1 cellular context compared by ENCODE assay signal in the genomic region with DNA sequence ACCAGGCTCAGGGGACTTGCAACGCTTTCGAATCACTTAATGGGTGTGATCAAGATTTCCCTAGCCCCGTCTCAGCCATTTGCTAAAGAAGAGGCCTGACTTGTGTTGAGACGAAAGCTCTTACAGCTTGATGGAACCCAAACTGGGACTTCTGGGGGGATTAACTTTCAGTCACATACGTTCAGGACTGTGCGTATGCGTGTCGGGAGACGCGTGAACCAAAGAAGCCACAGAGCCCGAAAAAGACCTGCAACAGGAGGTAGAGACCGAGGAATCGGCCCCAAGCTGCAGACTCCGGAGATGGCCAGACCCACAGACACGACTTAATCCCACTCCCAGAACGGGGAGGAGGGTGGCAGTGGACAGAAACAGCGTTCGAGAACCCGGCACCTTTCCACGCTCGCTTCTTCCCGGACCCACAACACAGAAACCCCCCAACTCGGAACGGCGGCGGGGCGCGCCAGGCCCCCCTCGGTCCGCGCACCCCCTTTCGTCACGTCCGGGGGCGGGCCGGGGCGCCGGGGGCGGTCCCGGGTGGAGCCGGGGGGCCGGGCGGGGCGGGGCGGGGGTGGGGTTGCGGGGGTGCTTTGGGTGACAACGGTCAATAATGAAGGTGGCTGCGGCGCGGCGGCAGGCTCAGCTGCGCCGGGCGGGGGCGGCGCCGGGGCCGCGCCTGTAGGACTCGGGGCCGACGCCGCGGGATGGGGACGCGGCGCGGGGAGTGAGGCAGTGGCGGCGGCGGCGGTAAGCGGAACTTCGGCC.
A peak's percentile ranks its signal among the peaks of the same experiment; 100 is the strongest.
TF ChIP-seq lines count a peak whose summit lies in the region.

A gene (plus strand): TSS at position 604 of the 762 bp plus-strand sequence. CDS start 256 bp downstream, outside the sequence.

TF ChIP-seq in K562, 482 proteins besides CTCF, POLR2A, EP300 and RAD21 (continued from another document and continues in another):
- TF ChIP-seq, protein P1, sequence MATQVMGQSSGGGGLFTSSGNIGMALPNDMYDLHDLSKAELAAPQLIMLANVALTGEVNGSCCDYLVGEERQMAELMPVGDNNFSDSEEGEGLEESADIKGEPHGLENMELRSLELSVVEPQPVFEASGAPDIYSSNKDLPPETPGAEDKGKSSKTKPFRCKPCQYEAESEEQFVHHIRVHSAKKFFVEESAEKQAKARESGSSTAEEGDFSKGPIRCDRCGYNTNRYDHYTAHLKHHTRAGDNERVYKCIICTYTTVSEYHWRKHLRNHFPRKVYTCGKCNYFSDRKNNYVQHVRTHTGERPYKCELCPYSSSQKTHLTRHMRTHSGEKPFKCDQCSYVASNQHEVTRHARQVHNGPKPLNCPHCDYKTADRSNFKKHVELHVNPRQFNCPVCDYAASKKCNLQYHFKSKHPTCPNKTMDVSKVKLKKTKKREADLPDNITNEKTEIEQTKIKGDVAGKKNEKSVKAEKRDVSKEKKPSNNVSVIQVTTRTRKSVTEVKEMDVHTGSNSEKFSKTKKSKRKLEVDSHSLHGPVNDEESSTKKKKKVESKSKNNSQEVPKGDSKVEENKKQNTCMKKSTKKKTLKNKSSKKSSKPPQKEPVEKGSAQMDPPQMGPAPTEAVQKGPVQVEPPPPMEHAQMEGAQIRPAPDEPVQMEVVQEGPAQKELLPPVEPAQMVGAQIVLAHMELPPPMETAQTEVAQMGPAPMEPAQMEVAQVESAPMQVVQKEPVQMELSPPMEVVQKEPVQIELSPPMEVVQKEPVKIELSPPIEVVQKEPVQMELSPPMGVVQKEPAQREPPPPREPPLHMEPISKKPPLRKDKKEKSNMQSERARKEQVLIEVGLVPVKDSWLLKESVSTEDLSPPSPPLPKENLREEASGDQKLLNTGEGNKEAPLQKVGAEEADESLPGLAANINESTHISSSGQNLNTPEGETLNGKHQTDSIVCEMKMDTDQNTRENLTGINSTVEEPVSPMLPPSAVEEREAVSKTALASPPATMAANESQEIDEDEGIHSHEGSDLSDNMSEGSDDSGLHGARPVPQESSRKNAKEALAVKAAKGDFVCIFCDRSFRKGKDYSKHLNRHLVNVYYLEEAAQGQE (CRISPR knock-in tag; IDR thresholded peaks at IDR 0.05; ENCODE audit: low read depth) = no peak
- TF ChIP-seq, protein P2, sequence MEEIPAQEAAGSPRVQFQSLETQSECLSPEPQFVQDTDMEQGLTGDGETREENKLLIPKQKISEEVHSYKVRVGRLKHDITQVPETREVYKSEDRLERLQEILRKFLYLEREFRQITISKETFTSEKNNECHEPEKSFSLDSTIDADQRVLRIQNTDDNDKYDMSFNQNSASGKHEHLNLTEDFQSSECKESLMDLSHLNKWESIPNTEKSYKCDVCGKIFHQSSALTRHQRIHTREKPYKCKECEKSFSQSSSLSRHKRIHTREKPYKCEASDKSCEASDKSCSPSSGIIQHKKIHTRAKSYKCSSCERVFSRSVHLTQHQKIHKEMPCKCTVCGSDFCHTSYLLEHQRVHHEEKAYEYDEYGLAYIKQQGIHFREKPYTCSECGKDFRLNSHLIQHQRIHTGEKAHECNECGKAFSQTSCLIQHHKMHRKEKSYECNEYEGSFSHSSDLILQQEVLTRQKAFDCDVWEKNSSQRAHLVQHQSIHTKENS (CRISPR knock-in tag; IDR thresholded peaks at IDR 0.05) = no peak
- TF ChIP-seq ZNF668 (CRISPR knock-in tag; IDR thresholded peaks at IDR 0.05) (no peak), DDX20 (tag; IDR thresholded peaks at IDR 0.05; ENCODE audit: low read depth) (no peak), U2AF2 (optimal IDR thresholded peaks at IDR 0.05; ENCODE audit: low read depth, low read length) (no peak), SAP30 (IDR thresholded peaks at IDR 0.05; ENCODE audit: borderline replicate concordance, insufficient read depth, low read depth, low read length, poor library complexity, severe bottlenecking) (peak; percentile 33), GABPB1 (CRISPR knock-in tag; IDR thresholded peaks at IDR 0.05) (peak; percentile 90), CHD4 (IDR thresholded peaks at IDR 0.05; ENCODE audit: insufficient read depth, insufficient replicate concordance, low read depth, low read length, poor library complexity, severe bottlenecking) (peak; percentile 21), CXXC5 (CRISPR knock-in tag; IDR thresholded peaks at IDR 0.05) (peak; percentile 74), MTA3 (IDR thresholded peaks at IDR 0.05; ENCODE audit: borderline replicate concordance) (peak; percentile 28; the same call in 1 of the 2 replicates), CBX8 (IDR thresholded peaks at IDR 0.05; ENCODE audit: borderline replicate concordance, extremely low read depth, low read depth, low read length, poor library complexity, severe bottlenecking) (no peak), HNRNPLL (IDR thresholded peaks at IDR 0.05; ENCODE audit: low read depth, low read length, poor library complexity, severe bottlenecking) (no peak), SUPT5H (IDR thresholded peaks at IDR 0.05) (peak; percentile 90), ZNF24 (IDR thresholded peaks at IDR 0.05) (no peak), MTF1 (CRISPR knock-in tag; IDR thresholded peaks at IDR 0.05; ENCODE audit: borderline replicate concordance) (no peak), IFI16 (CRISPR knock-in tag; IDR thresholded peaks at IDR 0.05) (no peak), EHMT2 (IDR thresholded peaks at IDR 0.05) (no peak), TAF9B (IDR thresholded peaks at IDR 0.05; ENCODE audit: partially characterized antibody) (no peak), ZNF324 (CRISPR knock-in tag; IDR thresholded peaks at IDR 0.05) (no peak), POLR2B (IDR thresholded peaks at IDR 0.05; ENCODE audit: low read depth, partially characterized antibody) (peak; percentile 90), TRIM24 (IDR thresholded peaks at IDR 0.05) (no peak), HDAC3 (IDR thresholded peaks at IDR 0.05; ENCODE audit: borderline replicate concordance, partially characterized antibody) (no peak), SRSF1 (IDR thresholded peaks at IDR 0.05; ENCODE audit: low read depth, low read length) (no peak)
- TF ChIP-seq, protein P3, sequence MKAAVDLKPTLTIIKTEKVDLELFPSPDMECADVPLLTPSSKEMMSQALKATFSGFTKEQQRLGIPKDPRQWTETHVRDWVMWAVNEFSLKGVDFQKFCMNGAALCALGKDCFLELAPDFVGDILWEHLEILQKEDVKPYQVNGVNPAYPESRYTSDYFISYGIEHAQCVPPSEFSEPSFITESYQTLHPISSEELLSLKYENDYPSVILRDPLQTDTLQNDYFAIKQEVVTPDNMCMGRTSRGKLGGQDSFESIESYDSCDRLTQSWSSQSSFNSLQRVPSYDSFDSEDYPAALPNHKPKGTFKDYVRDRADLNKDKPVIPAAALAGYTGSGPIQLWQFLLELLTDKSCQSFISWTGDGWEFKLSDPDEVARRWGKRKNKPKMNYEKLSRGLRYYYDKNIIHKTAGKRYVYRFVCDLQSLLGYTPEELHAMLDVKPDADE (conservative IDR thresholded peaks at IDR 0.05; ENCODE audit: control insufficient read depth, low read depth, low read length) = no peak
- TF ChIP-seq, protein P4, sequence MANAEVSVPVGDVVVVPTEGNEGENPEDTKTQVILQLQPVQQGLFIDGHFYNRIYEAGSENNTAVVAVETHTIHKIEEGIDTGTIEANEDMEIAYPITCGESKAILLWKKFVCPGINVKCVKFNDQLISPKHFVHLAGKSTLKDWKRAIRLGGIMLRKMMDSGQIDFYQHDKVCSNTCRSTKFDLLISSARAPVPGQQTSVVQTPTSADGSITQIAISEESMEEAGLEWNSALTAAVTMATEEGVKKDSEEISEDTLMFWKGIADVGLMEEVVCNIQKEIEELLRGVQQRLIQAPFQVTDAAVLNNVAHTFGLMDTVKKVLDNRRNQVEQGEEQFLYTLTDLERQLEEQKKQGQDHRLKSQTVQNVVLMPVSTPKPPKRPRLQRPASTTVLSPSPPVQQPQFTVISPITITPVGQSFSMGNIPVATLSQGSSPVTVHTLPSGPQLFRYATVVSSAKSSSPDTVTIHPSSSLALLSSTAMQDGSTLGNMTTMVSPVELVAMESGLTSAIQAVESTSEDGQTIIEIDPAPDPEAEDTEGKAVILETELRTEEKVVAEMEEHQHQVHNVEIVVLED (CRISPR knock-in tag; IDR thresholded peaks at IDR 0.05) = peak; percentile 32; the same call in 1 of the 2 replicates
- TF ChIP-seq, protein P5, sequence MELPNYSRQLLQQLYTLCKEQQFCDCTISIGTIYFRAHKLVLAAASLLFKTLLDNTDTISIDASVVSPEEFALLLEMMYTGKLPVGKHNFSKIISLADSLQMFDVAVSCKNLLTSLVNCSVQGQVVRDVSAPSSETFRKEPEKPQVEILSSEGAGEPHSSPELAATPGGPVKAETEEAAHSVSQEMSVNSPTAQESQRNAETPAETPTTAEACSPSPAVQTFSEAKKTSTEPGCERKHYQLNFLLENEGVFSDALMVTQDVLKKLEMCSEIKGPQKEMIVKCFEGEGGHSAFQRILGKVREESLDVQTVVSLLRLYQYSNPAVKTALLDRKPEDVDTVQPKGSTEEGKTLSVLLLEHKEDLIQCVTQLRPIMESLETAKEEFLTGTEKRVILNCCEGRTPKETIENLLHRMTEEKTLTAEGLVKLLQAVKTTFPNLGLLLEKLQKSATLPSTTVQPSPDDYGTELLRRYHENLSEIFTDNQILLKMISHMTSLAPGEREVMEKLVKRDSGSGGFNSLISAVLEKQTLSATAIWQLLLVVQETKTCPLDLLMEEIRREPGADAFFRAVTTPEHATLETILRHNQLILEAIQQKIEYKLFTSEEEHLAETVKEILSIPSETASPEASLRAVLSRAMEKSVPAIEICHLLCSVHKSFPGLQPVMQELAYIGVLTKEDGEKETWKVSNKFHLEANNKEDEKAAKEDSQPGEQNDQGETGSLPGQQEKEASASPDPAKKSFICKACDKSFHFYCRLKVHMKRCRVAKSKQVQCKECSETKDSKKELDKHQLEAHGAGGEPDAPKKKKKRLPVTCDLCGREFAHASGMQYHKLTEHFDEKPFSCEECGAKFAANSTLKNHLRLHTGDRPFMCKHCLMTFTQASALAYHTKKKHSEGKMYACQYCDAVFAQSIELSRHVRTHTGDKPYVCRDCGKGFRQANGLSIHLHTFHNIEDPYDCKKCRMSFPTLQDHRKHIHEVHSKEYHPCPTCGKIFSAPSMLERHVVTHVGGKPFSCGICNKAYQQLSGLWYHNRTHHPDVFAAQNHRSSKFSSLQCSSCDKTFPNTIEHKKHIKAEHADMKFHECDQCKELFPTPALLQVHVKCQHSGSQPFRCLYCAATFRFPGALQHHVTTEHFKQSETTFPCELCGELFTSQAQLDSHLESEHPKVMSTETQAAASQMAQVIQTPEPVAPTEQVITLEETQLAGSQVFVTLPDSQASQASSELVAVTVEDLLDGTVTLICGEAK (IDR thresholded peaks at IDR 0.05) = peak; percentile 80
- TF ChIP-seq, protein P5 (CRISPR knock-in tag; IDR thresholded peaks at IDR 0.05) = no peak
- TF ChIP-seq, protein P6, sequence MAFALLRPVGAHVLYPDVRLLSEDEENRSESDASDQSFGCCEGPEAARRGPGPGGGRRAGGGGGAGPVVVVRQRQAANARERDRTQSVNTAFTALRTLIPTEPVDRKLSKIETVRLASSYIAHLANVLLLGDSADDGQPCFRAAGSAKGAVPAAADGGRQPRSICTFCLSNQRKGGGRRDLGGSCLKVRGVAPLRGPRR (CRISPR knock-in tag; IDR thresholded peaks at IDR 0.05) = no peak
- TF ChIP-seq, protein P7, sequence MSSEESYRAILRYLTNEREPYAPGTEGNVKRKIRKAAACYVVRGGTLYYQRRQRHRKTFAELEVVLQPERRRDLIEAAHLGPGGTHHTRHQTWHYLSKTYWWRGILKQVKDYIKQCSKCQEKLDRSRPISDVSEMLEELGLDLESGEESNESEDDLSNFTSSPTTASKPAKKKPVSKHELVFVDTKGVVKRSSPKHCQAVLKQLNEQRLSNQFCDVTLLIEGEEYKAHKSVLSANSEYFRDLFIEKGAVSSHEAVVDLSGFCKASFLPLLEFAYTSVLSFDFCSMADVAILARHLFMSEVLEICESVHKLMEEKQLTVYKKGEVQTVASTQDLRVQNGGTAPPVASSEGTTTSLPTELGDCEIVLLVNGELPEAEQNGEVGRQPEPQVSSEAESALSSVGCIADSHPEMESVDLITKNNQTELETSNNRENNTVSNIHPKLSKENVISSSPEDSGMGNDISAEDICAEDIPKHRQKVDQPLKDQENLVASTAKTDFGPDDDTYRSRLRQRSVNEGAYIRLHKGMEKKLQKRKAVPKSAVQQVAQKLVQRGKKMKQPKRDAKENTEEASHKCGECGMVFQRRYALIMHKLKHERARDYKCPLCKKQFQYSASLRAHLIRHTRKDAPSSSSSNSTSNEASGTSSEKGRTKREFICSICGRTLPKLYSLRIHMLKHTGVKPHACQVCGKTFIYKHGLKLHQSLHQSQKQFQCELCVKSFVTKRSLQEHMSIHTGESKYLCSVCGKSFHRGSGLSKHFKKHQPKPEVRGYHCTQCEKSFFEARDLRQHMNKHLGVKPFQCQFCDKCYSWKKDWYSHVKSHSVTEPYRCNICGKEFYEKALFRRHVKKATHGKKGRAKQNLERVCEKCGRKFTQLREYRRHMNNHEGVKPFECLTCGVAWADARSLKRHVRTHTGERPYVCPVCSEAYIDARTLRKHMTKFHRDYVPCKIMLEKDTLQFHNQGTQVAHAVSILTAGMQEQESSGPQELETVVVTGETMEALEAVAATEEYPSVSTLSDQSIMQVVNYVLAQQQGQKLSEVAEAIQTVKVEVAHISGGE (CRISPR knock-in tag; IDR thresholded peaks at IDR 0.05) = peak in 2 of 3 experiments; percentile 54 to 90; a peak in 3 of 6 replicates
- TF ChIP-seq, protein P8, sequence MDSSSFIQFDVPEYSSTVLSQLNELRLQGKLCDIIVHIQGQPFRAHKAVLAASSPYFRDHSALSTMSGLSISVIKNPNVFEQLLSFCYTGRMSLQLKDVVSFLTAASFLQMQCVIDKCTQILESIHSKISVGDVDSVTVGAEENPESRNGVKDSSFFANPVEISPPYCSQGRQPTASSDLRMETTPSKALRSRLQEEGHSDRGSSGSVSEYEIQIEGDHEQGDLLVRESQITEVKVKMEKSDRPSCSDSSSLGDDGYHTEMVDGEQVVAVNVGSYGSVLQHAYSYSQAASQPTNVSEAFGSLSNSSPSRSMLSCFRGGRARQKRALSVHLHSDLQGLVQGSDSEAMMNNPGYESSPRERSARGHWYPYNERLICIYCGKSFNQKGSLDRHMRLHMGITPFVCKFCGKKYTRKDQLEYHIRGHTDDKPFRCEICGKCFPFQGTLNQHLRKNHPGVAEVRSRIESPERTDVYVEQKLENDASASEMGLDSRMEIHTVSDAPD (CRISPR knock-in tag; IDR thresholded peaks at IDR 0.05) = no peak
